Comparison of ENCODE assay signal across 8 cellular contexts in genomic region chr1:40389871-40390560, GRCh38. TPM values are rescaled to one million over a fixed set of nuclear protein-coding genes. Genes with fewer than 3 reads are reported as not detected.
DNase-seq lines count a peak whose midpoint lies in the region; ATAC-seq and TF ChIP-seq lines count a peak whose summit lies in the region.

No MANE protein-coding gene starts in this region.

- CTCF ChIA-PET in WTC11 (lab: Charles Lee) (interaction anchor here (1.0 to 1.2 kb wide), 2 partner anchors 8 to 75 kb away, joined by 3 read pairs; no protein-coding TSS in a partner anchor), RWPE1 (lab: Yijun Ruan, JAX) (no interaction called here)

- H3F3A ChIP-seq in DOHH2 (ENCODE audit: control insufficient read depth, insufficient read depth) = peaks cover 27% of the 10 kb centered on the region

- ATAC-seq in WTC11 (no peak), gastrocnemius medialis (peak; percentile 85 to 89), GM18511 (IDR thresholded peaks at IDR 0.05; ENCODE audit: unreplicated experiment) (no peak), GM21390 (IDR thresholded peaks at IDR 0.05; ENCODE audit: unreplicated experiment) (no peak)

- peaks cover 4% of the 10 kb centered on the region; the same call in 1 of the 2 replicates for H3K4me1 Mint-ChIP-seq in WTC11

- H3K79me2 ChIP-seq in DOHH2 (ENCODE audit: control insufficient read depth, low read length) = peaks cover 87% of the 10 kb centered on the region

- peak; percentile 33 to 52 for TF ChIP-seq POLR2A in gastrocnemius medialis (IDR thresholded peaks at IDR 0.05)

- intact Hi-C loops in gastrocnemius medialis (cut with DNase I; ENCODE audit: low total_unique reads) = loop anchor here (5.0 kb wide), 3 partner anchors 133 to 353 kb away; partner anchors contain the start of genes RLF and ZMPSTE24

- H3K27ac ChIP-seq in DOHH2 (ENCODE audit: low read depth, low read length) (no peak overlapping the region), gastrocnemius medialis (peak overlapping the region; percentile 77 to 90 (median 84)), RWPE1 (no peak overlapping the region)

- POLR2A ChIA-PET in WTC11 (lab: Charles Lee) = no interaction called here
- POLR2A ChIA-PET in RWPE1 (lab: Yijun Ruan, JAX; ENCODE audit: low non-redundant PET) = no interaction called here

- H3K4me3 ChIP-seq in DOHH2 (ENCODE audit: low read length) (no peak overlapping the region), fibroblast of mammary gland (ENCODE audit: control insufficient read depth, low read depth, low read length) (no peak overlapping the region), gastrocnemius medialis (peak overlapping the region in 2 of 4 donors; percentile 9 to 29)

- no peaks in the 10 kb centered on the region for H3K9me3 Mint-ChIP-seq in WTC11

- H3K4me1 ChIP-seq in DOHH2 (ENCODE audit: control insufficient read depth, low read length) = peaks cover 91% of the 10 kb centered on the region
- H3K4me1 ChIP-seq in gastrocnemius medialis = peaks cover 36 to 49% of the 10 kb centered on the region in 2 donors

- TF ChIP-seq CTCF in DOHH2 (IDR thresholded peaks at IDR 0.05; ENCODE audit: low read depth, low read length, poor library complexity, severe bottlenecking) (no peak), WTC11 (IDR thresholded peaks at IDR 0.05) (no peak), fibroblast of mammary gland (conservative IDR thresholded peaks at IDR 0.05; ENCODE audit: control insufficient read depth, insufficient read depth, low read depth, low read length) (no peak), gastrocnemius medialis (IDR thresholded peaks at IDR 0.05 in 4 of 5, conservative IDR thresholded peaks at IDR 0.05 in 1 of 5) (no peak), RWPE1 (conservative IDR thresholded peaks at IDR 0.05; ENCODE audit: low read depth) (no peak)

- no peak overlapping the region for H3K4me3 Mint-ChIP-seq in WTC11

- no peaks in the 10 kb centered on the region for H3K9me2 ChIP-seq in DOHH2 (replicated peaks; ENCODE audit: control insufficient read depth, low read length)

- H3K4me2 ChIP-seq in DOHH2 (ENCODE audit: low read length) = peak overlapping the region; percentile 4; the same call in 1 of the 2 replicates

- H4K20me1 ChIP-seq in DOHH2 (ENCODE audit: control insufficient read depth, insufficient read depth, low read depth, low read length) = peaks cover 6% of the 10 kb centered on the region; the same call in 1 of the 2 replicates

- in situ Hi-C loops in gastrocnemius medialis (cut with MboI; ENCODE audit: low sequenced_read_pairs in 4 of 4) = no loop called here

- no peaks in the 10 kb centered on the region for H3K9me3 ChIP-seq in DOHH2 (ENCODE audit: control insufficient read depth, insufficient read depth, low read length)
- H3K9me3 ChIP-seq in gastrocnemius medialis = no peaks in the 10 kb centered on the region

- H3K36me3 Mint-ChIP-seq in WTC11 = no peaks in the 10 kb centered on the region

- DNase-seq in WTC11 (ENCODE audit: low spot score) = no peak
- DNase-seq in fibroblast of mammary gland (ENCODE audit: low read depth) = peak; percentile 97
- DNase-seq in gastrocnemius medialis = peak; percentile 56 to 73
- no peak for DNase-seq in RWPE1 (ENCODE audit: low spot score)
- no peak for DNase-seq in GM19238 (ENCODE audit: insufficient read length, low spot score)

- peaks cover 34% of the 10 kb centered on the region for H3K36me3 ChIP-seq in DOHH2 (ENCODE audit: control insufficient read depth, low read length)
- H3K36me3 ChIP-seq in gastrocnemius medialis = no peaks in the 10 kb centered on the region

- H3K27me3 ChIP-seq in DOHH2 (ENCODE audit: control insufficient read depth, low read length) = no peaks in the 10 kb centered on the region
- no peaks in the 10 kb centered on the region for H3K27me3 ChIP-seq in gastrocnemius medialis

- no peaks in the 10 kb centered on the region for H3K27me3 Mint-ChIP-seq in WTC11 (ENCODE audit: low read depth)

- peak overlapping the region; percentile 21; the same call in 1 of the 2 replicates for H3K27ac Mint-ChIP-seq in WTC11

TF ChIP-seq in WTC11, 78 proteins besides CTCF, POLR2A, EP300 and RAD21:
- TF ChIP-seq NR2C2 (CRISPR knock-in tag; IDR thresholded peaks at IDR 0.05) (no peak), GABPB1 (CRISPR knock-in tag; IDR thresholded peaks at IDR 0.05) (peak; percentile 29; the same call in 1 of the 2 replicates)

RNA-seq across cellular contexts. Expression of gene SMAP2, which starts 16.5 kb away (rescaled TPM):
- total RNA-seq in WTC11 (2021) (4.9 to 5.7 TPM (median 5.7 TPM) in 3 replicates), gastrocnemius medialis (100 to 1,000 TPM in 1 of 4 donors, 10 to 100 TPM in 3; 14.9 to 121 (median 47.5) TPM)

Comparison
In these comparisons a context has a peak if more than half of its experiments do, and no peak if none do; other contexts are left out.
1. H3K27ac ChIP-seq: peak in gastrocnemius medialis (4 of 4); none in DOHH2 (single experiment) and RWPE1 (single experiment).
2. ATAC-seq: peak in gastrocnemius medialis (2 of 2); none in WTC11 (single experiment), GM18511 (single experiment) and GM21390 (single experiment).
3. DNase-seq: peak in fibroblast of mammary gland (single experiment) and gastrocnemius medialis (2 of 2); none in WTC11 (single experiment), RWPE1 (single experiment) and GM19238 (single experiment).